ENCODE assay signal across 1 cellular context in genomic region chr1:17209446-17209845, GRCh38.
TF ChIP-seq lines count a peak whose summit lies in the region.

No MANE protein-coding gene starts in this region.

TF ChIP-seq in SK-N-SH, 30 proteins besides CTCF, POLR2A, EP300 and RAD21:
- TF ChIP-seq POLR2AphosphoS5 (IDR thresholded peaks at IDR 0.05; ENCODE audit: low read depth, low read length) = no peak
- no peak for TF ChIP-seq USF2 (IDR thresholded peaks at IDR 0.05; ENCODE audit: borderline replicate concordance, low read depth, low read length)
- TF ChIP-seq JUND (IDR thresholded peaks at IDR 0.05) = no peak
- no peak for TF ChIP-seq SMC3 (IDR thresholded peaks at IDR 0.05; ENCODE audit: low read depth, low read length)
- TF ChIP-seq ZBTB33 (IDR thresholded peaks at IDR 0.05; ENCODE audit: borderline replicate concordance, low read depth) = no peak
- no peak for TF ChIP-seq MAX (IDR thresholded peaks at IDR 0.05; ENCODE audit: low read depth)
- no peak for TF ChIP-seq RXRA (IDR thresholded peaks at IDR 0.05; ENCODE audit: borderline replicate concordance, low read depth)
- TF ChIP-seq RFX5 (IDR thresholded peaks at IDR 0.05; ENCODE audit: low read length) = no peak
TF ChIP-seq in SK-N-SH: peak in this region for 0.
